ENCODE assay signal across 9 cellular contexts in the genomic region with DNA sequence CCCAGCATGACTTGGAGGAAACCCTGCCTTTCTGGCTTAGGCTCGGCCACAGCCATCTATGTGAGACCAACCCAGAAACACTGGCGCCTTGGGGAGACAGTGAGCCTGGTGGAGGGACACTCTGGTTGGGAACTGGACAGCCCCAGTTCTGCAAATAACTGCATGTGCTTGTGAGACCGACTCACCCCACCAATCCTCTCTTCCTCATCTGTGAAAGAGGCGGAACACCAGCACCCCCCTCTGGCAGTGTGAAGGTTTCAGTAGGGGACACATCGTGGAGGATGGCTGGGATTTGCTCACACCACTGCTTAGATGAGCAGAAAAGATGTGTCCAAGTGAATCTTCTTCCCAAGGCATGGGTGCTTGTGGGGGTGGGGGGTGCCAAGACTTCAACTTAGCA. TPM values are rescaled to one million over a fixed set of nuclear protein-coding genes. Genes with fewer than 3 reads are reported as not detected.
DNase-seq lines count a peak whose midpoint lies in the region; ATAC-seq, FAIRE-seq and TF ChIP-seq lines count a peak whose summit lies in the region.
"Had no signal": no experiment of that assay in that cellular context is flagged by ENCODE, and none has a peak within 500 bp of the region (broad histone marks: within the 10 kb centered on the region; RNA-seq: fewer than 3 reads in every experiment).

No MANE protein-coding gene starts in this region.

- no peaks in the 10 kb centered on the region for H3K4me1 Mint-ChIP-seq in progenitor cell of endocrine pancreas (ENCODE audit: low read depth)

- no TSS peak for BruUV-seq in OCI-LY7 (replicated peaks; lab: Mats Ljungman, UMichigan)

- H3K4me3 ChIP-seq in AG10803 (ENCODE audit: low read length) (no peak overlapping the region), OCI-LY7 (ENCODE audit: low read depth, low read length, poor library complexity, severe bottlenecking) (no peak overlapping the region), bronchial epithelial cell (ENCODE audit: low read depth, low read length) (no peak overlapping the region)

- H3K79me2 ChIP-seq in OCI-LY7 (ENCODE audit: insufficient read depth, low read depth, low read length): no peaks in the 10 kb centered on the region

- H3K9me3 Mint-ChIP-seq in progenitor cell of endocrine pancreas (ENCODE audit: low read depth): no peaks in the 10 kb centered on the region
- H3K9me3 Mint-ChIP-seq: dendritic cell treated with granulocyte-macrophage colony-stimulating factor and Interleukin-4, amounts not matched to agents 40 ng/mL and 50 ng/mL, for 4 days had no signal

- intact Hi-C loops in OCI-LY7 (cut with micrococcal nuclease; ENCODE audit: unreplicated experiment): loop anchor here (10.0 kb wide), 1 partner anchor 475 kb away; a partner anchor contains a TSS

- POLR2A ChIA-PET in OCI-LY7 (lab: Charles Lee): no interaction called here

- no peaks in the 10 kb centered on the region for H3K27me3 ChIP-seq in bronchial epithelial cell (ENCODE audit: control insufficient read depth, insufficient read depth, low read length)

- no peak overlapping the region for H3K4me3 Mint-ChIP-seq in progenitor cell of endocrine pancreas (ENCODE audit: low read depth)
- H3K4me3 Mint-ChIP-seq: dendritic cell treated with granulocyte-macrophage colony-stimulating factor and Interleukin-4, amounts not matched to agents 40 ng/mL and 50 ng/mL, for 4 days had no signal

- H3K27ac Mint-ChIP-seq in progenitor cell of endocrine pancreas: no peak overlapping the region
- H3K27ac Mint-ChIP-seq: dendritic cell treated with granulocyte-macrophage colony-stimulating factor and Interleukin-4, amounts not matched to agents 40 ng/mL and 50 ng/mL, for 4 days had no signal

- peak; percentile 31 for TF ChIP-seq CTCF in AG10803 (conservative IDR thresholded peaks at IDR 0.05; ENCODE audit: low read length)
- peak; percentile 89 for TF ChIP-seq CTCF in OCI-LY7 (conservative IDR thresholded peaks at IDR 0.05; ENCODE audit: low read length)
- TF ChIP-seq CTCF in bronchial epithelial cell (IDR thresholded peaks at IDR 0.05; ENCODE audit: insufficient read depth, low read length, severe bottlenecking): peak; percentile 55
- TF ChIP-seq CTCF in progenitor cell of endocrine pancreas (IDR thresholded peaks at IDR 0.05; ENCODE audit: unreplicated experiment): peak; percentile 36

- no peaks in the 10 kb centered on the region for H3K36me3 Mint-ChIP-seq in progenitor cell of endocrine pancreas (ENCODE audit: insufficient read depth)

- peak; percentile 82 for FAIRE-seq in GM12892 (lab: Jason Lieb, UNC)
- FAIRE-seq in bronchial epithelial cell (lab: Jason Lieb, UNC): no peak

- peaks cover 12% of the 10 kb centered on the region for H3K27me3 Mint-ChIP-seq in progenitor cell of endocrine pancreas

- DNase-seq in AG10803 (ENCODE audit: low read depth) (no peak), GM12892 (ENCODE audit: insufficient read length) (no peak), OCI-LY7 (ENCODE audit: low spot score) (peak; percentile 82), bronchial epithelial cell (ENCODE audit: low read depth) (peak; percentile 34), progenitor cell of endocrine pancreas (ENCODE audit: low spot score, unreplicated experiment) (no peak), NCI-H2029 (lab: John Stamatoyannopoulos, UW) (no peak), NCI-H1436 (lab: John Stamatoyannopoulos, UW) (no peak)

- TF ChIP-seq POLR2A in GM12892 (IDR thresholded peaks at IDR 0.05; ENCODE audit: low read depth, low read length): no peak

- ATAC-seq in GM21515 (IDR thresholded peaks at IDR 0.05; ENCODE audit: unreplicated experiment): no peak

- no peaks in the 10 kb centered on the region for H3K9me2 ChIP-seq in OCI-LY7 (ENCODE audit: insufficient read depth, low read length)

- peak overlapping the region; percentile 89 for H3K27ac ChIP-seq in OCI-LY7 (ENCODE audit: low read depth, low read length, poor library complexity, severe bottlenecking)

- peak overlapping the region; percentile 53; the same call in 1 of the 2 replicates for H2AFZ ChIP-seq in OCI-LY7 (ENCODE audit: low read length)

- H3K4me1 ChIP-seq in OCI-LY7 (ENCODE audit: insufficient read depth, low read length, poor library complexity, severe bottlenecking): peaks cover 84% of the 10 kb centered on the region

- CTCF ChIA-PET in OCI-LY7 (lab: Charles Lee; ENCODE audit: unreplicated experiment): no interaction called here

- H3K9me3 ChIP-seq in OCI-LY7 (ENCODE audit: low read length): no peaks in the 10 kb centered on the region

- H4K20me1 ChIP-seq in OCI-LY7 (ENCODE audit: insufficient read depth, low read length): no peaks in the 10 kb centered on the region

- no peak overlapping the region; the same call in 1 of the 2 replicates for H3K4me2 ChIP-seq in OCI-LY7 (ENCODE audit: low read length)

- H3K36me3 ChIP-seq in OCI-LY7 (ENCODE audit: insufficient read depth, low read length) (no peaks in the 10 kb centered on the region), bronchial epithelial cell (ENCODE audit: control insufficient read depth, insufficient read depth, low read length) (no peaks in the 10 kb centered on the region)

RNA-seq across cellular contexts. Expression of a gene that starts 43.4 kb away (rescaled TPM):
- polyA plus RNA-seq in GM12892 (2012; ENCODE audit: missing spikeins): 3.5 TPM
- 23.7 and 28.3 TPM in 2 replicates for total RNA-seq in OCI-LY7 (2014; rRNA removed; shearing (Covaris generic))
- total RNA-seq in OCI-LY7 (2022) (22.3 and 26.1 TPM in 2 replicates), bronchial epithelial cell (4.1 and 4.5 TPM in 2 replicates), progenitor cell of endocrine pancreas (1.9 and 2.4 TPM in 2 replicates)

Comparison
In these comparisons a context has a peak if more than half of its experiments do, and no peak if none do; other contexts are left out.
1. DNase-seq: peak in OCI-LY7 (single experiment) and bronchial epithelial cell (single experiment); none in AG10803 (single experiment), GM12892 (single experiment), progenitor cell of endocrine pancreas (single experiment), NCI-H2029 (single experiment) and NCI-H1436 (single experiment).
2. CTCF ChIP-seq: peak in every context shown above with its lines; median percentile 89 in OCI-LY7; 55 in bronchial epithelial cell; 36 in progenitor cell of endocrine pancreas; 31 in AG10803.